ENCODE assay signal across 14 cellular contexts in the genomic region with DNA sequence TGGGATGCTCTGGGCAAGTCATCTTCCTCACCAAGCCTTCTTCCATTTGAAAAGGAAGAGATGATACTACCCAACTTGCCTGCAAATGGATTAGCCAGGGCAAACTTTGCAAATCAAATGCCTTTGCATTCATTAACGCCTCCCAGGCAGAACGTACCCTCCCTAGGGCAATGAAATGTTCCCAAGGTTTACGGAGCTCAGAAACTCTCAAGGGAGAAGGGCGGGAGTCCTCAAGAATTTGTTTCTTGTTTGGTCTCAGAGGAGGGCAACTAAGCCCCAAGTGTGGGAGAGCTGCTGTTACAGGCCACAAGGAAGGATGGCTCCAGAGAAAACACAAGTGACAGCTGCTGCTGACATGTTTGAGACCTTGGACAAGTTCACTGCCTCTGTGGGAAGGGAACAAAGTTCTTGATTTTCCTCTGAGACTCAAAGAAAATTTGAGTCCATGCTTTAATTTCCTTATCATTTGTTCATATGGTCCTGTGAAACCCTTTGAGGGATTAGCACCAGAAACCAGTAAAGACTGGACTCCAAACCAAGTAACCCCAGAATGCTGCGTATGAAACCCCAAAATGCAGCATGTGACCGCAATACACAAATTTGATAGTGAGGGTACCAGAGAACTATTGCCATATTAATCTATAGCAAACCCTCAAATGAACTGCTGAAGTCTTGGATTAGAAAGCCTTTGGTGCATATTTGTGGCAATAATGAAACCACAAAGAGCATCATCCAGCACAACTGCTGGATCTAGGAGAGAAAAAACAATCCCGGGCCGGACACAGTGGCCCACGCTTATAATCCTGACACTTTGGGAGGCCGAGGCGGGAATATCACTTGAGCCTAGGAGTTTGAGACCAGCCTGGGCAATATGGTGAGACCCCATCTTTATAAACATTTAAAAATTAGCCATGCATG. TPM values are rescaled to one million over a fixed set of nuclear protein-coding genes. Genes with fewer than 3 reads are reported as not detected.
"Had no signal": no experiment of that assay in that cellular context is flagged by ENCODE, and none has a peak within 500 bp of the region (broad histone marks: within the 10 kb centered on the region; RNA-seq: fewer than 3 reads in every experiment).

No MANE protein-coding gene starts in this region.

- H3K36me3 ChIP-seq: heart left ventricle, tibial artery, vagina had no signal

- H3K27ac ChIP-seq: foreskin keratinocyte, skin epidermis, vagina had no signal

- H3K9me3 ChIP-seq: heart left ventricle, tibial artery, vagina had no signal

- ATAC-seq: foreskin keratinocyte; left lobe of liver; naive thymus-derived CD8-positive, alpha-beta T cell; stimulated activated naive B cell treated with anti-CD40 and anti-IgM and Interleukin-4, amounts not matched to agents 10 μg/mL and 1 μg/mL and 100 μg/mL, for 72 hours had no signal

- DNase-seq: activated CD4-positive, CD25-positive, alpha-beta regulatory T cell treated with anti-CD3 and anti-CD28 coated beads, Interleukin-2, amount 50 U/mL, for 72 hours; activated naive CD4-positive, alpha-beta T cell treated with anti-CD3 and anti-CD28 coated beads for 36 hours; foreskin keratinocyte; heart left ventricle; islet precursor cell; naive thymus-derived CD8-positive, alpha-beta T cell; retina; stimulated activated CD4-positive, alpha-beta T cell treated with anti-CD3 and anti-CD28 coated beads, Interleukin-15, amount 100 ng/mL, for 24 hours; stimulated activated CD4-positive, alpha-beta T cell treated with anti-CD3 and anti-CD28 coated beads, Interleukin-4, amount 100 ng/mL, for 1 hour; stimulated activated naive B cell treated with anti-CD40 and anti-IgM and Interleukin-4, amounts not matched to agents 10 μg/mL and 1 μg/mL and 100 μg/mL, for 72 hours; tibial artery had no signal

- H3K4me3 ChIP-seq: heart left ventricle, skin epidermis, tibial artery, vagina had no signal

- H3K27me3 ChIP-seq: tibial artery, vagina had no signal

- H3K4me1 ChIP-seq: foreskin keratinocyte, vagina had no signal

RNA-seq across cellular contexts. Expression of a gene that starts 22.9 kb away (rescaled TPM):
- polyA plus RNA-seq: naive thymus-derived CD8-positive, alpha-beta T cell had no signal
